In genomic region chr3:71103430-71103881, GRCh38 we compare ENCODE assay signal across 8 cellular contexts.
DNase-seq lines count a peak whose midpoint lies in the region; ATAC-seq and TF ChIP-seq lines count a peak whose summit lies in the region.

No MANE protein-coding gene starts in this region.

- no peak for ATAC-seq in activated CD4-positive, alpha-beta T cell treated with anti-CD3 and anti-CD28 coated beads for 36 hours
- ATAC-seq in GM19463 (IDR thresholded peaks at IDR 0.05; ENCODE audit: unreplicated experiment) (no peak), HG02981 (IDR thresholded peaks at IDR 0.05; ENCODE audit: unreplicated experiment) (no peak)

- peaks cover 66% of the 10 kb centered on the region for H3K36me3 Mint-ChIP-seq in activated CD4-positive, alpha-beta T cell treated with anti-CD3 and anti-CD28 coated beads for 36 hours (ENCODE audit: low read depth)
- peaks cover 57% of the 10 kb centered on the region for H3K36me3 Mint-ChIP-seq in activated CD4-positive, alpha-beta T cell treated with anti-CD3 and anti-CD28 coated beads, Interleukin-2, amount 10 ng/mL, durations not matched to agents 24 days and 14 days (ENCODE audit: low read depth)
- peaks cover 63% of the 10 kb centered on the region for H3K36me3 Mint-ChIP-seq in activated T-helper 2 cell treated with anti-CD3 and anti-CD28 coated beads, Interferon-gamma antibody, Interleukin-2, Interleukin-4, amounts not matched to agents 10 μg/mL and 5 μg/mL and 100 μg/mL, durations not matched to agents 14 hours and 24 hours and 36 hours (ENCODE audit: low read depth)
- peaks cover 15% of the 10 kb centered on the region for H3K36me3 Mint-ChIP-seq in type B pancreatic cell

- peaks cover 96% of the 10 kb centered on the region for H3K4me1 Mint-ChIP-seq in activated CD4-positive, alpha-beta T cell treated with anti-CD3 and anti-CD28 coated beads for 36 hours
- H3K4me1 Mint-ChIP-seq in activated CD4-positive, alpha-beta T cell treated with anti-CD3 and anti-CD28 coated beads, Interleukin-2, amount 10 ng/mL, durations not matched to agents 24 days and 14 days: peaks cover 60% of the 10 kb centered on the region
- peaks cover 71% of the 10 kb centered on the region for H3K4me1 Mint-ChIP-seq in activated T-helper 2 cell treated with anti-CD3 and anti-CD28 coated beads, Interferon-gamma antibody, Interleukin-2, Interleukin-4, amounts not matched to agents 10 μg/mL and 5 μg/mL and 100 μg/mL, durations not matched to agents 14 hours and 24 hours and 36 hours (ENCODE audit: low read depth)
- H3K4me1 Mint-ChIP-seq in type B pancreatic cell (ENCODE audit: unreplicated experiment): peaks cover 61% of the 10 kb centered on the region

- intact Hi-C loops in activated CD4-positive, alpha-beta T cell treated with anti-CD3 and anti-CD28 coated beads for 36 hours (cut with DNase I, micrococcal nuclease): loop anchor here in 1 of 2 experiments (2.0 kb wide), 1 partner anchor 17 kb away; no protein-coding TSS in a partner anchor
- intact Hi-C loops in activated CD4-positive, alpha-beta T cell treated with anti-CD3 and anti-CD28 coated beads, Interleukin-2, amount 10 ng/mL, durations not matched to agents 24 days and 14 days (cut with micrococcal nuclease): loop anchor here (2.0 kb wide), 1 partner anchor 17 kb away; no protein-coding TSS in a partner anchor
- intact Hi-C loops in activated T-helper 2 cell treated with anti-CD3 and anti-CD28 coated beads, Interferon-gamma antibody, Interleukin-2, Interleukin-4, amounts not matched to agents 10 μg/mL and 5 μg/mL and 100 μg/mL, durations not matched to agents 14 hours and 24 hours and 36 hours (cut with micrococcal nuclease): no loop called here

- H3K9me3 Mint-ChIP-seq in activated CD4-positive, alpha-beta T cell treated with anti-CD3 and anti-CD28 coated beads for 36 hours (ENCODE audit: low read depth): no peaks in the 10 kb centered on the region
- H3K9me3 Mint-ChIP-seq in activated CD4-positive, alpha-beta T cell treated with anti-CD3 and anti-CD28 coated beads, Interleukin-2, amount 10 ng/mL, durations not matched to agents 24 days and 14 days: no peaks in the 10 kb centered on the region
- no peaks in the 10 kb centered on the region for H3K9me3 Mint-ChIP-seq in activated T-helper 2 cell treated with anti-CD3 and anti-CD28 coated beads, Interferon-gamma antibody, Interleukin-2, Interleukin-4, amounts not matched to agents 10 μg/mL and 5 μg/mL and 100 μg/mL, durations not matched to agents 14 hours and 24 hours and 36 hours
- no peaks in the 10 kb centered on the region for H3K9me3 Mint-ChIP-seq in type B pancreatic cell

- CTCF ChIA-PET in activated CD4-positive, alpha-beta T cell treated with anti-CD3 and anti-CD28 coated beads for 36 hours (lab: Charles Lee): interaction anchor here (2.7 kb wide), 1 partner anchor 11 kb away, joined by 15 read pairs; no protein-coding TSS in a partner anchor

- TF ChIP-seq CTCF in type B pancreatic cell (conservative IDR thresholded peaks at IDR 0.05): no peak

- no peaks in the 10 kb centered on the region for H3K27me3 Mint-ChIP-seq in activated CD4-positive, alpha-beta T cell treated with anti-CD3 and anti-CD28 coated beads for 36 hours
- no peaks in the 10 kb centered on the region for H3K27me3 Mint-ChIP-seq in activated CD4-positive, alpha-beta T cell treated with anti-CD3 and anti-CD28 coated beads, Interleukin-2, amount 10 ng/mL, durations not matched to agents 24 days and 14 days
- no peaks in the 10 kb centered on the region for H3K27me3 Mint-ChIP-seq in activated T-helper 2 cell treated with anti-CD3 and anti-CD28 coated beads, Interferon-gamma antibody, Interleukin-2, Interleukin-4, amounts not matched to agents 10 μg/mL and 5 μg/mL and 100 μg/mL, durations not matched to agents 14 hours and 24 hours and 36 hours (ENCODE audit: low read depth)
- H3K27me3 Mint-ChIP-seq in type B pancreatic cell: no peaks in the 10 kb centered on the region

- no peak overlapping the region for H3K4me3 Mint-ChIP-seq in activated CD4-positive, alpha-beta T cell treated with anti-CD3 and anti-CD28 coated beads for 36 hours
- H3K4me3 Mint-ChIP-seq in activated CD4-positive, alpha-beta T cell treated with anti-CD3 and anti-CD28 coated beads, Interleukin-2, amount 10 ng/mL, durations not matched to agents 24 days and 14 days: no peak overlapping the region
- no peak overlapping the region for H3K4me3 Mint-ChIP-seq in activated T-helper 2 cell treated with anti-CD3 and anti-CD28 coated beads, Interferon-gamma antibody, Interleukin-2, Interleukin-4, amounts not matched to agents 10 μg/mL and 5 μg/mL and 100 μg/mL, durations not matched to agents 14 hours and 24 hours and 36 hours (ENCODE audit: low read depth)
- H3K4me3 Mint-ChIP-seq in type B pancreatic cell: peak overlapping the region; percentile 42

- peak overlapping the region; percentile 76 for H3K27ac Mint-ChIP-seq in activated CD4-positive, alpha-beta T cell treated with anti-CD3 and anti-CD28 coated beads for 36 hours
- no peak overlapping the region for H3K27ac Mint-ChIP-seq in activated CD4-positive, alpha-beta T cell treated with anti-CD3 and anti-CD28 coated beads, Interleukin-2, amount 10 ng/mL, durations not matched to agents 24 days and 14 days
- peak overlapping the region; percentile 45 for H3K27ac Mint-ChIP-seq in activated T-helper 2 cell treated with anti-CD3 and anti-CD28 coated beads, Interferon-gamma antibody, Interleukin-2, Interleukin-4, amounts not matched to agents 10 μg/mL and 5 μg/mL and 100 μg/mL, durations not matched to agents 14 hours and 24 hours and 36 hours
- H3K27ac Mint-ChIP-seq in type B pancreatic cell: peak overlapping the region; percentile 41

- POLR2A ChIA-PET in activated CD4-positive, alpha-beta T cell treated with anti-CD3 and anti-CD28 coated beads for 36 hours (lab: Charles Lee): interaction anchor here (0.6 kb wide), 1 partner anchor 23 kb away, joined by 3 read pairs; no protein-coding TSS in a partner anchor

- DNase-seq in activated CD4-positive, alpha-beta T cell treated with anti-CD3 and anti-CD28 coated beads for 36 hours: no peak
- DNase-seq in activated CD4-positive, alpha-beta T cell treated with anti-CD3 and anti-CD28 coated beads, Interleukin-2, amount 10 ng/mL, durations not matched to agents 24 days and 14 days: no peak
- no peak for DNase-seq in activated T-helper 2 cell treated with anti-CD3 and anti-CD28 coated beads, Interferon-gamma antibody, Interleukin-2, Interleukin-4, amounts not matched to agents 10 μg/mL and 5 μg/mL and 100 μg/mL, durations not matched to agents 14 hours and 24 hours and 36 hours (ENCODE audit: low spot score)
- peak; percentile 80 for DNase-seq in kidney tubule cell (ENCODE audit: low spot score)
- no peak for DNase-seq in type B pancreatic cell (ENCODE audit: extremely low spot score, unreplicated experiment)
- no peak for DNase-seq in hepatic stellate cell (ENCODE audit: low spot score)
